10 cellular contexts compared by ENCODE assay signal in genomic region chr13:79749985-79750551, GRCh38.
DNase-seq lines count a peak whose midpoint lies in the region; ATAC-seq and TF ChIP-seq lines count a peak whose summit lies in the region.
"Had no signal": no experiment of that assay in that cellular context is flagged by ENCODE, and none has a peak within 500 bp of the region (broad histone marks: within the 10 kb centered on the region; RNA-seq: fewer than 3 reads in every experiment).

No MANE protein-coding gene starts in this region.

- no peaks in the 10 kb centered on the region for H3K4me1 ChIP-seq in right cardiac atrium (ENCODE audit: control insufficient read depth, insufficient read depth, low read length)

- DNase-seq in GM04504 (ENCODE audit: low read depth) (peak; percentile 96), amniotic stem cell (lab: John Stamatoyannopoulos, UW) (peak; percentile 70), right cardiac atrium (peak; percentile 43 to 77 (median 66)), retinal pigment epithelial cell (ENCODE audit: low read depth) (peak; percentile 96), DMS53 treated with DMSO at 0.1 percent for 48 hours (lab: John Stamatoyannopoulos, UW; ENCODE audit: unreplicated experiment) (no peak)
- DNase-seq in activated CD4-positive, alpha-beta T cell treated with anti-CD3 and anti-CD28 coated beads, Interleukin-2, amount 50 U/mL, for 48 hours, result no peak
- no peak for DNase-seq in stimulated activated CD8-positive, alpha-beta memory T cell treated with anti-CD3 and anti-CD28 coated beads, Interleukin-4, amount 100 ng/mL, for 48 hours

- H3K27me3 ChIP-seq in right cardiac atrium (ENCODE audit: control insufficient read depth, insufficient read depth), result no peaks in the 10 kb centered on the region

- no peaks in the 10 kb centered on the region for H3K9me3 ChIP-seq in right cardiac atrium (ENCODE audit: control insufficient read depth, low read length)

- TF ChIP-seq CTCF in retinal pigment epithelial cell (conservative IDR thresholded peaks at IDR 0.05; ENCODE audit: low read depth, low read length), result no peak

- 13% methylated on average over 3 of the region's 3 CpGs for WGBS in right cardiac atrium

- peak; percentile 96 to 97 for ATAC-seq in right cardiac atrium
- ATAC-seq in GM21576 (IDR thresholded peaks at IDR 0.05; ENCODE audit: unreplicated experiment), result no peak

- H3K4me3 ChIP-seq in right cardiac atrium (ENCODE audit: low read length) (no peak overlapping the region), retinal pigment epithelial cell (ENCODE audit: low read length) (no peak overlapping the region)
- H3K4me3 ChIP-seq: SK-N-MC, skin epidermis had no signal

- intact Hi-C loops in right cardiac atrium (cut with DNase I), result no loop called here

- H3K27ac ChIP-seq in right cardiac atrium (ENCODE audit: low read length), result no peak overlapping the region
- H3K27ac ChIP-seq: SK-N-MC, skin epidermis had no signal

Comparison
In these comparisons a context has a peak if more than half of its experiments do, and no peak if none do; other contexts are left out.
1. DNase-seq: peak in GM04504 (single experiment), amniotic stem cell (single experiment), right cardiac atrium (3 of 3) and retinal pigment epithelial cell (single experiment); none in DMS53 treated with DMSO at 0.1 percent for 48 hours (single experiment), activated CD4-positive, alpha-beta T cell treated with anti-CD3 and anti-CD28 coated beads, Interleukin-2, amount 50 U/mL, for 48 hours (0 of 2) and stimulated activated CD8-positive, alpha-beta memory T cell treated with anti-CD3 and anti-CD28 coated beads, Interleukin-4, amount 100 ng/mL, for 48 hours (single experiment).